In the genomic region with DNA sequence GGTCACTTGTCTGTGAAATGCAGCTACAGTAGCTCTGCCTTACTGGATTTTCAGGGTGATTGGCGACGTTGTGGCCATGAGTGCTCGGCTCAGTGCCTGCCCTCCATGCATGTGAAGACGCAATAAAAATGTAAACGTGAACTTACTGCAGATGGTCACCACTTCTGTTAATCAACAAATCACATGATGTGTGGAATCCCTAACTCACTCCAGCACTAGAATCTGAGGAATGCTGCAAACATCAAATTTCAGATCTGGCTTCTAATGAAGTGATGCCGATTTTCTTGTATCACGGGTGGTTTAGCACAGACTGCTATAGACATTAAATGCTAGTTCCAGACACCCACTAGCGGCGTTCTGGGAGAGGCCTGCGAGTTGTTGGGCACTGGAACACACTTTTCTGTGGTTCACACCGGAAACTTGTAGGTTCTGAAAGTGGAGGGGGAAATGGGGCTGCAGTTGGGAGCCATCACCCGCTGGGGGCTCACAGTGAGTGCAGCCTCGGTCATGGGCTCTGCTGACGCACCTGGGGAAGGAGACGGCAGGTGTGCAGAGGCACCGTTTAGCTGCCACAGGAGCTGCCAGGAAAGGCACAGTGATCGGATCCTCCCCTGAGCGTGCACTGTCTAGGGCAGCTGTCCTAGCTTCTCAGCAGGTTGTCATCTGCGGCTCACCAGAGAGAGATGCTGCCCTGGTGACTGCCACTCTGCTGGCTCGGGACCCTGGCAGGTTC, we compare ENCODE assay signal across 14 cellular contexts. TPM values are rescaled to one million over a fixed set of nuclear protein-coding genes. Genes with fewer than 3 reads are reported as not detected.
DNase-seq lines count a peak whose midpoint lies in the region; ATAC-seq and TF ChIP-seq lines count a peak whose summit lies in the region.
"Had no signal": no experiment of that assay in that cellular context is flagged by ENCODE, and none has a peak within 500 bp of the region (broad histone marks: within the 10 kb centered on the region; RNA-seq: fewer than 3 reads in every experiment).

No MANE protein-coding gene starts in this region.

- peaks cover 0 to 30% (median 5%) of the 10 kb centered on the region in 12 donors for H3K4me1 ChIP-seq in heart left ventricle
- H3K4me1 ChIP-seq: testis had no signal

- no peak for TF ChIP-seq POLR2A in heart left ventricle (IDR thresholded peaks at IDR 0.05)

- peaks cover 0 to 6% (median 0%) of the 10 kb centered on the region in 12 donors for H3K9me3 ChIP-seq in heart left ventricle
- H3K9me3 ChIP-seq: testis had no signal

- H3K27me3 ChIP-seq in heart left ventricle (no peaks in the 10 kb centered on the region), layer of hippocampus (ENCODE audit: control insufficient read depth, insufficient read depth, low read length) (no peaks in the 10 kb centered on the region)
- H3K27me3 ChIP-seq: testis had no signal

- intact Hi-C loops in cardiac septum (cut with DNase I) (no loop called here), heart left ventricle (cut with DNase I) (no loop called here)

- TF ChIP-seq CTCF in heart left ventricle (IDR thresholded peaks at IDR 0.05) = no peak

- WGBS in heart left ventricle, 4 donors = 81 to 89% (median 84%) methylated on average over 18 to 20 of the region's 20 CpGs

- no peaks in the 10 kb centered on the region for H3K36me3 ChIP-seq in heart left ventricle

- peak; percentile 73 for DNase-seq in cardiac septum (ENCODE audit: low spot score)
- DNase-seq in heart left ventricle = no peak
- peak; percentile 58 for DNase-seq in superior temporal gyrus (ENCODE audit: extremely low spot score)
- DNase-seq in T-helper 1 cell = no peak
- DNase-seq in cerebellum (ENCODE audit: low spot score) = no peak
- DNase-seq: central memory CD4-positive, alpha-beta T cell; Kasumi-1; mammary epithelial cell; NCI-H2029; testis had no signal

- no peak overlapping the region for H3K4me3 ChIP-seq in heart left ventricle
- H3K4me3 ChIP-seq: testis had no signal

- ATAC-seq in heart left ventricle (no peak), GM21825 (IDR thresholded peaks at IDR 0.05; ENCODE audit: unreplicated experiment) (no peak)
- ATAC-seq: HCT116 had no signal

- no peak overlapping the region for H3K27ac ChIP-seq in heart left ventricle
- peak overlapping the region; percentile 75 for H3K27ac ChIP-seq in angular gyrus (ENCODE audit: low read depth, low read length)
- H3K27ac ChIP-seq in layer of hippocampus (ENCODE audit: low read depth, low read length) = peak overlapping the region; percentile 86
- H3K27ac ChIP-seq: testis had no signal

RNA-seq across cellular contexts. Expression of a gene that starts 6.6 kb away (rescaled TPM):
- not detected for total RNA-seq in cardiac septum
- total RNA-seq in heart left ventricle = not detected
- under 1 TPM in 1 of 2 donors, not detected in 1; 0.03 TPM for polyA plus RNA-seq in heart left ventricle
- total RNA-seq in cerebellum = 0.36 TPM
- polyA plus RNA-seq: mammary epithelial cell had no signal

RNA-seq across cellular contexts. Expression of a gene that starts 44.7 kb away (rescaled TPM):
- total RNA-seq in cardiac septum (65.7 TPM), heart left ventricle (100 to 1,000 TPM in 1 of 9 donors, 10 to 100 TPM in 8; 38.3 to 162 (median 76.3) TPM), cerebellum (36.5 TPM)
- polyA plus RNA-seq in heart left ventricle = 10 to 100 TPM; 50.1 to 90.4 TPM

RNA-seq across cellular contexts. Expression of a gene that starts 56.8 kb away (rescaled TPM):
- total RNA-seq in cardiac septum (14.1 TPM), heart left ventricle (10 to 100 TPM in 7 of 9 donors, 1 to 10 TPM in 2; 8.1 to 14.7 (median 12.3) TPM), cerebellum (32.0 TPM)
- polyA plus RNA-seq in heart left ventricle = 1 to 10 TPM; 3.8 to 3.9 TPM

Comparison
In these comparisons a context has a peak if more than half of its experiments do, and no peak if none do; other contexts are left out.
1. DNase-seq: peak in cardiac septum (single experiment) and superior temporal gyrus (single experiment); none in heart left ventricle (0 of 5), T-helper 1 cell (0 of 5) and cerebellum (single experiment).
2. H3K27ac ChIP-seq: peak in angular gyrus (single experiment) and layer of hippocampus (single experiment); none in heart left ventricle (0 of 12).